ENCODE assay signal across 8 cellular contexts in the genomic region with DNA sequence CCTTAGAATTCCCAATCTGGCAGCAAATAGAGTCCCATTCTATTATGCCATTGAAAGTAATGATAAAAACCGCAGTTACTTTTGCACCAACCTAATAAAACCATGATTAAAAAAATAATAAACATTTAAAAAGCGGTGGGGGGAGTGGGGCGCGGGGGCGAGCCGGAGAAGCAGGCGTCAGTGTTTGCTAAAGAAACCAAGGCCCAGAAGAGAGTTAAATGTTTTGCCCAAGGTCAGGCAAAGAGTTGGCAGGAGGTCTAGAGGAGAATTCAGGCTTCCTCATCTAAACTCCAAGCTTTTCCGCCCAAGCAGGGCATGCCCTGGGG. TPM values are rescaled to one million over a fixed set of nuclear protein-coding genes. Genes with fewer than 3 reads are reported as not detected.
DNase-seq lines count a peak whose midpoint lies in the region; ATAC-seq and TF ChIP-seq lines count a peak whose summit lies in the region.

No MANE protein-coding gene starts in this region.

- TF ChIP-seq CTCF in CD8-positive, alpha-beta T cell (IDR thresholded peaks at IDR 0.05), result no peak
- TF ChIP-seq CTCF in OCI-LY3 (IDR thresholded peaks at IDR 0.05; ENCODE audit: low read depth, low read length) (no peak), endodermal cell (conservative IDR thresholded peaks at IDR 0.05) (no peak), neutrophil (IDR thresholded peaks at IDR 0.05) (no peak)

- H4K20me1 ChIP-seq in OCI-LY3 (ENCODE audit: insufficient read depth, low read length), result no peaks in the 10 kb centered on the region

- no peaks in the 10 kb centered on the region for H3K79me2 ChIP-seq in OCI-LY3 (ENCODE audit: low read length)

- peak overlapping the region; percentile 77 for H3K4me3 ChIP-seq in CD8-positive, alpha-beta T cell (ENCODE audit: low read depth, low read length)
- peak overlapping the region; percentile 89 for H3K4me3 ChIP-seq in OCI-LY3 (ENCODE audit: low read length)
- H3K4me3 ChIP-seq in endodermal cell (ENCODE audit: low read length), result peak overlapping the region; percentile 77
- H3K4me3 ChIP-seq in neutrophil (ENCODE audit: low read depth in 1 of 2, low read length in 1 of 2), result peak overlapping the region; percentile 77
- H3K4me3 ChIP-seq in aorta (ENCODE audit: low read length in 2 of 2), result peak overlapping the region in 1 of 2 donors; percentile 27

- peaks cover 10% of the 10 kb centered on the region for H3K4me1 ChIP-seq in CD8-positive, alpha-beta T cell (ENCODE audit: insufficient read depth, low read length)
- H3K4me1 ChIP-seq in OCI-LY3 (ENCODE audit: low read length) (no peaks in the 10 kb centered on the region), endodermal cell (ENCODE audit: control insufficient read depth, insufficient read depth, low read length) (no peaks in the 10 kb centered on the region), neutrophil (ENCODE audit: control insufficient read depth in 1 of 2, insufficient read depth in 1 of 2, low read depth in 1 of 2, low read length in 1 of 2) (peaks cover 12 to 13% of the 10 kb centered on the region in 2 experiments), aorta (ENCODE audit: control insufficient read depth in 1 of 2, insufficient read depth in 2 of 2, low read length in 2 of 2) (peaks cover 0 to 3% of the 10 kb centered on the region in 2 donors)

- no peaks in the 10 kb centered on the region for H3K36me3 ChIP-seq in CD8-positive, alpha-beta T cell (ENCODE audit: insufficient read depth, low read length)
- no peaks in the 10 kb centered on the region for H3K36me3 ChIP-seq in OCI-LY3 (replicated peaks; ENCODE audit: low read depth, low read length)
- H3K36me3 ChIP-seq in endodermal cell (ENCODE audit: control insufficient read depth, insufficient read depth, low read length), result no peaks in the 10 kb centered on the region
- no peaks in the 10 kb centered on the region for H3K36me3 ChIP-seq in neutrophil
- no peaks in the 10 kb centered on the region for H3K36me3 ChIP-seq in aorta (ENCODE audit: control insufficient read depth in 1 of 2, insufficient read depth in 2 of 2, low read length in 1 of 2)

- peak overlapping the region; percentile 95 for H2AFZ ChIP-seq in OCI-LY3 (ENCODE audit: low read depth, low read length)

- no peak for DNase-seq in CD8-positive, alpha-beta T cell
- DNase-seq in endodermal cell (no peak), aorta (no peak), erythroblast (lab: John Stamatoyannopoulos, UW) (no peak)
- no peak for DNase-seq in activated CD8-positive, alpha-beta memory T cell treated with anti-CD3 and anti-CD28 coated beads for 24 hours

- no peaks in the 10 kb centered on the region for H3K27me3 ChIP-seq in CD8-positive, alpha-beta T cell (ENCODE audit: insufficient read depth, low read length)
- H3K27me3 ChIP-seq in OCI-LY3 (ENCODE audit: low read depth, low read length) (no peaks in the 10 kb centered on the region), endodermal cell (ENCODE audit: control insufficient read depth, insufficient read depth, low read length, poor library complexity, severe bottlenecking) (peaks cover 56% of the 10 kb centered on the region), neutrophil (peaks cover 35% of the 10 kb centered on the region), aorta (ENCODE audit: control insufficient read depth in 1 of 2, insufficient read depth in 2 of 2, low read length in 1 of 2) (no peaks in the 10 kb centered on the region)

- no peak for TF ChIP-seq POLR2A in erythroblast (IDR thresholded peaks at IDR 0.05; ENCODE audit: low read length)

- H3K9me3 Mint-ChIP-seq in CD8-positive, alpha-beta T cell, result no peaks in the 10 kb centered on the region
- H3K9me3 Mint-ChIP-seq in endodermal cell, result no peaks in the 10 kb centered on the region

- 70 to 73% methylated on average over 5 to 8 of the region's 8 CpGs for WGBS in endodermal cell (ENCODE audit: insufficient coverage in 1 of 2, insufficient read length in 1 of 2), 2 experiments
- 27 to 44% methylated on average over 8 of the region's 8 CpGs for WGBS in aorta, 2 donors

- POLR2A ChIA-PET in CD8-positive, alpha-beta T cell (lab: Charles Lee), result interaction anchor here (0.8 to 1.8 kb wide), 8 partner anchors 11 to 185 kb away, joined by 3 to 12 read pairs (median 5); a partner anchor contains a TSS

- CTCF ChIA-PET in CD8-positive, alpha-beta T cell (lab: Charles Lee), result interaction anchor here (0.6 to 3.6 kb wide), 23 partner anchors 9 to 160 kb away, joined by 3 to 71 read pairs (median 8); a partner anchor contains a TSS

- peak overlapping the region; percentile 83 for H3K4me3 Mint-ChIP-seq in CD8-positive, alpha-beta T cell
- H3K4me3 Mint-ChIP-seq in endodermal cell, result peak overlapping the region; percentile 69

- no peak for ATAC-seq in CD8-positive, alpha-beta T cell
- ATAC-seq in HG03520 (IDR thresholded peaks at IDR 0.05; ENCODE audit: unreplicated experiment) (no peak), aorta (ENCODE audit: low FRiP score) (no peak)

- no peaks in the 10 kb centered on the region for H3K27me3 Mint-ChIP-seq in CD8-positive, alpha-beta T cell (ENCODE audit: low read depth)
- H3K27me3 Mint-ChIP-seq in endodermal cell (ENCODE audit: insufficient read depth), result peaks cover 67% of the 10 kb centered on the region

- H3K4me2 ChIP-seq in OCI-LY3 (ENCODE audit: low read length), result peak overlapping the region; percentile 65

- no peak overlapping the region for H3K27ac ChIP-seq in CD8-positive, alpha-beta T cell (ENCODE audit: low read depth, low read length)
- H3K27ac ChIP-seq in OCI-LY3 (ENCODE audit: low read length), result peak overlapping the region; percentile 71
- H3K27ac ChIP-seq in endodermal cell (ENCODE audit: low read depth, low read length), result no peak overlapping the region
- peak overlapping the region; percentile 83 for H3K27ac ChIP-seq in neutrophil
- H3K27ac ChIP-seq in aorta (ENCODE audit: low read depth in 1 of 2, low read length in 2 of 2), result peak overlapping the region in 1 of 2 donors; percentile 49

- intact Hi-C loops in CD8-positive, alpha-beta T cell (cut with DNase I, micrococcal nuclease), result loop anchor here in 1 of 2 experiments (5.0 to 10.0 kb wide), 3 partner anchors 90 to 195 kb away; a partner anchor contains a TSS
- intact Hi-C loops in aorta (cut with DNase I), result no loop called here

- peaks cover 18% of the 10 kb centered on the region for H3K4me1 Mint-ChIP-seq in CD8-positive, alpha-beta T cell (ENCODE audit: low read depth)
- H3K4me1 Mint-ChIP-seq in endodermal cell, result no peaks in the 10 kb centered on the region

- H3K9ac ChIP-seq in OCI-LY3 (ENCODE audit: low read length) (peak overlapping the region; percentile 83), endodermal cell (ENCODE audit: extremely low read depth, low read length, poor library complexity, severe bottlenecking) (no peak overlapping the region)

- H3K36me3 Mint-ChIP-seq in CD8-positive, alpha-beta T cell, result no peaks in the 10 kb centered on the region
- H3K36me3 Mint-ChIP-seq in endodermal cell (ENCODE audit: low read depth), result no peaks in the 10 kb centered on the region

- H3K9me3 ChIP-seq in CD8-positive, alpha-beta T cell (ENCODE audit: low read length), result no peaks in the 10 kb centered on the region
- H3K9me3 ChIP-seq in OCI-LY3 (ENCODE audit: insufficient read depth, low read length) (no peaks in the 10 kb centered on the region), endodermal cell (ENCODE audit: control insufficient read depth, low read length) (no peaks in the 10 kb centered on the region), neutrophil (no peaks in the 10 kb centered on the region), aorta (ENCODE audit: control insufficient read depth, low read length) (no peaks in the 10 kb centered on the region)

- H3K27ac Mint-ChIP-seq in CD8-positive, alpha-beta T cell, result peak overlapping the region; percentile 87
- peak overlapping the region; percentile 88 for H3K27ac Mint-ChIP-seq in endodermal cell

RNA-seq across cellular contexts. Expression of a gene that starts 9.7 kb away (rescaled TPM):
- 1 to 10 TPM; 2.1 to 2.4 TPM for total RNA-seq in CD8-positive, alpha-beta T cell
- total RNA-seq in endodermal cell, result 1 to 10 TPM; 5.0 to 6.2 TPM
- polyA plus RNA-seq in endodermal cell (2013, experiment 1 of 2), result 0.57 TPM
- not detected for polyA plus RNA-seq in endodermal cell (2013, experiment 2 of 2)
- not detected for total RNA-seq in aorta
- 1 to 10 TPM in 1 of 2 donors, under 1 TPM in 1; 0.31 to 1.5 TPM for polyA plus RNA-seq in aorta

RNA-seq across cellular contexts. Expression of a gene that starts 15.4 kb away (rescaled TPM):
- 10 to 100 TPM in 1 of 2 experiments, 1 to 10 TPM in 1; 9.3 to 10.9 TPM for total RNA-seq in CD8-positive, alpha-beta T cell
- 10 to 100 TPM; 30.9 to 35.5 TPM for total RNA-seq in endodermal cell
- 17.2 TPM for polyA plus RNA-seq in endodermal cell (2013, experiment 1 of 2)
- polyA plus RNA-seq in endodermal cell (2013, experiment 2 of 2), result 16.3 TPM
- 10 to 100 TPM; 11.5 to 14.6 TPM for total RNA-seq in aorta
- 10 to 100 TPM; 18.8 to 32.6 TPM for polyA plus RNA-seq in aorta

RNA-seq across cellular contexts. Expression of a gene that starts 37.5 kb away (rescaled TPM):
- total RNA-seq in CD8-positive, alpha-beta T cell, result not detected
- total RNA-seq in endodermal cell (not detected), aorta (under 1 TPM in 1 of 2 donors, not detected in 1; 0.48 TPM)
- polyA plus RNA-seq in endodermal cell (2013, experiment 1 of 2), result not detected
- polyA plus RNA-seq in endodermal cell (2013, experiment 2 of 2), result not detected
- polyA plus RNA-seq in aorta, result 1 to 10 TPM in 1 of 2 donors, not detected in 1; 4.8 TPM

RNA-seq across cellular contexts. Expression of a gene that starts 44.1 kb away (rescaled TPM):
- total RNA-seq in CD8-positive, alpha-beta T cell, result 10 to 100 TPM; 89.1 to 92.6 TPM
- total RNA-seq in endodermal cell (10 to 100 TPM; 20.5 to 33.6 TPM), aorta (10 to 100 TPM; 40.6 to 72.4 TPM)
- 16.4 TPM for polyA plus RNA-seq in endodermal cell (2013, experiment 1 of 2)
- 17.2 TPM for polyA plus RNA-seq in endodermal cell (2013, experiment 2 of 2)
- 100 to 1,000 TPM in 1 of 2 donors, 10 to 100 TPM in 1; 24.2 to 103 TPM for polyA plus RNA-seq in aorta

RNA-seq across cellular contexts. Expression of a gene that starts 50.6 kb away (rescaled TPM):
- 1 to 10 TPM; 1.4 to 2.5 TPM for total RNA-seq in CD8-positive, alpha-beta T cell
- total RNA-seq in endodermal cell (not detected), aorta (not detected)
- polyA plus RNA-seq in endodermal cell (2013, experiment 1 of 2), result not detected
- polyA plus RNA-seq in endodermal cell (2013, experiment 2 of 2), result not detected
- not detected for polyA plus RNA-seq in aorta

Comparison
In these comparisons a context has a peak if more than half of its experiments do, and no peak if none do; other contexts are left out.
1. H3K27ac ChIP-seq: peak in OCI-LY3 (single experiment) and neutrophil (single experiment); none in CD8-positive, alpha-beta T cell (single experiment) and endodermal cell (single experiment).